ENCODE assay signal across 16 cellular contexts in the genomic region with DNA sequence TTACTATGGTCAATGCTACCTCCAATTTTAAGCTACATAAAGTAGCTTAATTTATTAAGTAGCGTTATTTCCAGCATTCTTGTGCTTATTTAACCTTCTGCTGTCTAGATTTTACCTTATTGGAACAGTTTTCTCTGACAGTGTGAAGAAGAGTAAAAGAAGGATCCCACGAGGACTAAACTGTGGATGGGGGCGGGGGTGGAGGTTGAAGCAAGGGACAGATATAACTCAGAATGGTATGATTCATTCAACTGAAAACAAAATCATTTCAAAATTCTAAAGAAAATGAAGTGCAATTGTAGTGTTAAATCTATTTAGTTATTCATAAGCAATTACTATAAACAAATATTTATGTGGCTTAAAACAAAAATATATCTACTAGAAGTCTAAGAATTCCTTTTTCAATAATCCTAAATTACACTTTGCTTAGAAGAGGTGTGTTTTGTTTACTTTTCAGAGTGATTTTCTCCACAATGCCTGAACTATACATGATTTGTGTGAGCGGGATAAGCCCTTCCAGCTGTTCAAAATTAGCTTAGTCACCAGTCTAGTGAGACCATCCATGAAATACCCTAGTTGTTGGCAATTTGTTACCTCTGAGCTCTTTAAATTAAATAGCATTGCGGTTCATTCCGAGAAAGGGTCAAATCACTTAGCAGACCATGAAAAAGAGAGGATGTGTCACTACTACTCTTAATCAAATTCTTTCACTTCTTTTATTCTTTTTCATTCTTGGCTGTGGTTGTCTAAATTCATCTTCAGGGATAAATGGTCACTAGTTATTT.
DNase-seq lines count a peak whose midpoint lies in the region; ATAC-seq and TF ChIP-seq lines count a peak whose summit lies in the region.
"Had no signal": no experiment of that assay in that cellular context is flagged by ENCODE, and none has a peak within 500 bp of the region (broad histone marks: within the 10 kb centered on the region; RNA-seq: fewer than 3 reads in every experiment).

No MANE protein-coding gene starts in this region.

- TF ChIP-seq CTCF in HEK293 (tag by site-specific recombination; IDR thresholded peaks at IDR 0.05): no peak
- TF ChIP-seq CTCF in astrocyte of the spinal cord (IDR thresholded peaks at IDR 0.05; ENCODE audit: low read depth, low read length): no peak

- POLR2A ChIA-PET in HEK293 (lab: Yijun Ruan, JAX): interaction anchor here (1.5 kb wide), 1 partner anchor 12 kb away, joined by 7 read pairs; a partner anchor contains a TSS

- ATAC-seq in HG03135 (IDR thresholded peaks at IDR 0.05; ENCODE audit: unreplicated experiment) (no peak), GM21447 (IDR thresholded peaks at IDR 0.05; ENCODE audit: unreplicated experiment) (no peak)
- ATAC-seq: heart right ventricle, T-helper 17 cell had no signal

- DNase-seq in activated CD4-positive, alpha-beta T cell treated with anti-CD3 and anti-CD28 coated beads for 48 hours: peak; percentile 49
- DNase-seq in activated CD4-positive, alpha-beta T cell treated with anti-CD3 and anti-CD28 coated beads for 4 hours: no peak
- peak; percentile 72 for DNase-seq in astrocyte of the spinal cord (ENCODE audit: low read depth, low spot score)
- DNase-seq in retina: peak; percentile 51
- no peak for DNase-seq in GF-D8 (lab: John Stamatoyannopoulos, UW)
- DNase-seq: central memory CD4-positive, alpha-beta T cell; DMS79; effector memory CD4-positive, alpha-beta T cell; heart right ventricle; NCI-H1436; SHP77; T-helper 17 cell had no signal

- in situ Hi-C loops in astrocyte of the spinal cord (cut with HindIII; ENCODE audit: low sequenced_read_pairs): no loop called here

- CTCF ChIA-PET in HEK293 (lab: Yijun Ruan, JAX): interaction anchor here (1.3 to 1.9 kb wide), 4 partner anchors 12 to 194 kb away, joined by 3 to 7 read pairs (median 4); no protein-coding TSS in a partner anchor

- H3K9me3 ChIP-seq in HEK293 (ENCODE audit: control insufficient read depth, insufficient read depth, low read depth, low read length): no peaks in the 10 kb centered on the region
- H3K9me3 ChIP-seq: heart right ventricle, vagina had no signal

- H3K27ac ChIP-seq in HEK293 (ENCODE audit: extremely low read depth, low read depth, low read length): no peak overlapping the region
- H3K27ac ChIP-seq: heart right ventricle, vagina had no signal

- peaks cover 9% of the 10 kb centered on the region; the same call in 1 of the 2 replicates for H3K4me1 ChIP-seq in HEK293 (ENCODE audit: control insufficient read depth, insufficient read depth, low read length)
- H3K4me1 ChIP-seq: heart right ventricle, vagina had no signal

- no peak overlapping the region for H3K4me3 ChIP-seq in HEK293 (ENCODE audit: low read depth, low read length)
- H3K4me3 ChIP-seq in astrocyte of the spinal cord (ENCODE audit: low read depth, low read length): no peak overlapping the region
- H3K4me3 ChIP-seq: heart right ventricle, vagina had no signal

- H3K36me3 ChIP-seq in HEK293 (ENCODE audit: control insufficient read depth in 2 of 2, insufficient read depth in 1 of 2, low read length in 2 of 2): no peaks in the 10 kb centered on the region
- H3K36me3 ChIP-seq: heart right ventricle, vagina had no signal

TF ChIP-seq in HEK293, 187 proteins besides CTCF, POLR2A, EP300 and RAD21:
- TF ChIP-seq, protein P1, sequence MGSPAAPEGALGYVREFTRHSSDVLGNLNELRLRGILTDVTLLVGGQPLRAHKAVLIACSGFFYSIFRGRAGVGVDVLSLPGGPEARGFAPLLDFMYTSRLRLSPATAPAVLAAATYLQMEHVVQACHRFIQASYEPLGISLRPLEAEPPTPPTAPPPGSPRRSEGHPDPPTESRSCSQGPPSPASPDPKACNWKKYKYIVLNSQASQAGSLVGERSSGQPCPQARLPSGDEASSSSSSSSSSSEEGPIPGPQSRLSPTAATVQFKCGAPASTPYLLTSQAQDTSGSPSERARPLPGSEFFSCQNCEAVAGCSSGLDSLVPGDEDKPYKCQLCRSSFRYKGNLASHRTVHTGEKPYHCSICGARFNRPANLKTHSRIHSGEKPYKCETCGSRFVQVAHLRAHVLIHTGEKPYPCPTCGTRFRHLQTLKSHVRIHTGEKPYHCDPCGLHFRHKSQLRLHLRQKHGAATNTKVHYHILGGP (tag by site-specific recombination; IDR thresholded peaks at IDR 0.05): 0 out of 2 replicates have a peak, but pooled peaks have one; percentile 42
- TF ChIP-seq ZNF837 (tag by site-specific recombination; IDR thresholded peaks at IDR 0.05) (no peak), ZNF843 (tag by site-specific recombination; IDR thresholded peaks at IDR 0.05) (0 out of 2 replicates have a peak, but pooled peaks have one; percentile 25), KLF10 (tag by site-specific recombination; IDR thresholded peaks at IDR 0.05) (0 out of 2 replicates have a peak, but pooled peaks have one; percentile 39)
- TF ChIP-seq, protein P2, sequence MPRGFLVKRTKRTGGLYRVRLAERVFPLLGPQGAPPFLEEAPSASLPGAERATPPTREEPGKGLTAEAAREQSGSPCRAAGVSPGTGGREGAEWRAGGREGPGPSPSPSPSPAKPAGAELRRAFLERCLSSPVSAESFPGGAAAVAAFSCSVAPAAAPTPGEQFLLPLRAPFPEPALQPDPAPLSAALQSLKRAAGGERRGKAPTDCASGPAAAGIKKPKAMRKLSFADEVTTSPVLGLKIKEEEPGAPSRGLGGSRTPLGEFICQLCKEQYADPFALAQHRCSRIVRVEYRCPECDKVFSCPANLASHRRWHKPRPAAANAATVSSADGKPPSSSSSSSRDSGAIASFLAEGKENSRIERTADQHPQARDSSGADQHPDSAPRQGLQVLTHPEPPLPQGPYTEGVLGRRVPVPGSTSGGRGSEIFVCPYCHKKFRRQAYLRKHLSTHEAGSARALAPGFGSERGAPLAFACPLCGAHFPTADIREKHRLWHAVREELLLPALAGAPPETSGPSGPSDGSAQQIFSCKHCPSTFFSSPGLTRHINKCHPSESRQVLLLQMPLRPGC (tag by site-specific recombination; IDR thresholded peaks at IDR 0.05): no peak
- TF ChIP-seq, protein P3, sequence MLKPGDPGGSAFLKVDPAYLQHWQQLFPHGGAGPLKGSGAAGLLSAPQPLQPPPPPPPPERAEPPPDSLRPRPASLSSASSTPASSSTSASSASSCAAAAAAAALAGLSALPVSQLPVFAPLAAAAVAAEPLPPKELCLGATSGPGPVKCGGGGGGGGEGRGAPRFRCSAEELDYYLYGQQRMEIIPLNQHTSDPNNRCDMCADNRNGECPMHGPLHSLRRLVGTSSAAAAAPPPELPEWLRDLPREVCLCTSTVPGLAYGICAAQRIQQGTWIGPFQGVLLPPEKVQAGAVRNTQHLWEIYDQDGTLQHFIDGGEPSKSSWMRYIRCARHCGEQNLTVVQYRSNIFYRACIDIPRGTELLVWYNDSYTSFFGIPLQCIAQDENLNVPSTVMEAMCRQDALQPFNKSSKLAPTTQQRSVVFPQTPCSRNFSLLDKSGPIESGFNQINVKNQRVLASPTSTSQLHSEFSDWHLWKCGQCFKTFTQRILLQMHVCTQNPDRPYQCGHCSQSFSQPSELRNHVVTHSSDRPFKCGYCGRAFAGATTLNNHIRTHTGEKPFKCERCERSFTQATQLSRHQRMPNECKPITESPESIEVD (tag by site-specific recombination; IDR thresholded peaks at IDR 0.05): peak; percentile 45
- TF ChIP-seq, protein P4, sequence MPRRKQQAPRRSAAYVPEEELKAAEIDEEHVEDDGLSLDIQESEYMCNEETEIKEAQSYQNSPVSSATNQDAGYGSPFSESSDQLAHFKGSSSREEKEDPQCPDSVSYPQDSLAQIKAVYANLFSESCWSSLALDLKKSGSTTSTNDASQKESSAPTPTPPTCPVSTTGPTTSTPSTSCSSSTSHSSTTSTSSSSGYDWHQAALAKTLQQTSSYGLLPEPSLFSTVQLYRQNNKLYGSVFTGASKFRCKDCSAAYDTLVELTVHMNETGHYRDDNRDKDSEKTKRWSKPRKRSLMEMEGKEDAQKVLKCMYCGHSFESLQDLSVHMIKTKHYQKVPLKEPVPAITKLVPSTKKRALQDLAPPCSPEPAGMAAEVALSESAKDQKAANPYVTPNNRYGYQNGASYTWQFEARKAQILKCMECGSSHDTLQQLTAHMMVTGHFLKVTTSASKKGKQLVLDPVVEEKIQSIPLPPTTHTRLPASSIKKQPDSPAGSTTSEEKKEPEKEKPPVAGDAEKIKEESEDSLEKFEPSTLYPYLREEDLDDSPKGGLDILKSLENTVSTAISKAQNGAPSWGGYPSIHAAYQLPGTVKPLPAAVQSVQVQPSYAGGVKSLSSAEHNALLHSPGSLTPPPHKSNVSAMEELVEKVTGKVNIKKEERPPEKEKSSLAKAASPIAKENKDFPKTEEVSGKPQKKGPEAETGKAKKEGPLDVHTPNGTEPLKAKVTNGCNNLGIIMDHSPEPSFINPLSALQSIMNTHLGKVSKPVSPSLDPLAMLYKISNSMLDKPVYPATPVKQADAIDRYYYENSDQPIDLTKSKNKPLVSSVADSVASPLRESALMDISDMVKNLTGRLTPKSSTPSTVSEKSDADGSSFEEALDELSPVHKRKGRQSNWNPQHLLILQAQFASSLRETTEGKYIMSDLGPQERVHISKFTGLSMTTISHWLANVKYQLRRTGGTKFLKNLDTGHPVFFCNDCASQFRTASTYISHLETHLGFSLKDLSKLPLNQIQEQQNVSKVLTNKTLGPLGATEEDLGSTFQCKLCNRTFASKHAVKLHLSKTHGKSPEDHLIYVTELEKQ (tag by site-specific recombination; IDR thresholded peaks at IDR 0.05; ENCODE audit: borderline replicate concordance): 0 out of 2 replicates have a peak, but pooled peaks have one; percentile 22

Comparison
In these comparisons a context has a peak if more than half of its experiments do, and no peak if none do; other contexts are left out.
1. DNase-seq: peak in activated CD4-positive, alpha-beta T cell treated with anti-CD3 and anti-CD28 coated beads for 48 hours (single experiment), astrocyte of the spinal cord (single experiment) and retina (single experiment); none in activated CD4-positive, alpha-beta T cell treated with anti-CD3 and anti-CD28 coated beads for 4 hours (0 of 2) and GF-D8 (single experiment).